Comparison of ENCODE assay signal across 26 cellular contexts in genomic region chr21:38459490-38459889, GRCh38. TPM values are rescaled to one million over a fixed set of nuclear protein-coding genes. Genes with fewer than 3 reads are reported as not detected.
DNase-seq lines count a peak whose midpoint lies in the region; ATAC-seq, FAIRE-seq and TF ChIP-seq lines count a peak whose summit lies in the region.
"Had no signal": no experiment of that assay in that cellular context is flagged by ENCODE, and none has a peak within 500 bp of the region (broad histone marks: within the 10 kb centered on the region; RNA-seq: fewer than 3 reads in every experiment).

No MANE protein-coding gene starts in this region.

- H3K4me1 Mint-ChIP-seq in MCF 10A (ENCODE audit: insufficient read depth, unreplicated experiment) = peaks cover 28% of the 10 kb centered on the region
- H3K4me1 Mint-ChIP-seq: stimulated activated naive B cell treated with anti-CD40 and anti-IgM and Interleukin-4, amounts not matched to agents 10 μg/mL and 1 μg/mL and 100 μg/mL, for 72 hours had no signal

- H3K27me3 Mint-ChIP-seq in MCF 10A (ENCODE audit: insufficient read depth, unreplicated experiment) = no peaks in the 10 kb centered on the region
- H3K27me3 Mint-ChIP-seq: stimulated activated naive B cell treated with anti-CD40 and anti-IgM and Interleukin-4, amounts not matched to agents 10 μg/mL and 1 μg/mL and 100 μg/mL, for 72 hours had no signal

- no peak for FAIRE-seq in RCC 7860 (lab: Jason Lieb, UNC)
- FAIRE-seq: A204.1, endometrium, GM12892, kidney had no signal

- CTCF ChIA-PET in MCF 10A (lab: Yijun Ruan, JAX) = interaction anchor here (0.6 to 1.0 kb wide), 2 partner anchors 46 to 196 kb away, joined by 4 to 5 read pairs; no protein-coding TSS in a partner anchor

- H3K4me1 ChIP-seq in breast epithelium = no peaks in the 10 kb centered on the region
- H3K4me1 ChIP-seq in lower lobe of right lung = peaks cover 23% of the 10 kb centered on the region
- H3K4me1 ChIP-seq in aorta (ENCODE audit: control insufficient read depth in 1 of 2, insufficient read depth in 2 of 2, low read length in 2 of 2) = peaks cover 0 to 22% of the 10 kb centered on the region in 2 donors
- H3K4me1 ChIP-seq: SJCRH30, uterus had no signal

- H3K27ac ChIP-seq in breast epithelium = peak overlapping the region in 1 of 2 donors; percentile 55
- peak overlapping the region; percentile 44 to 50 for H3K27ac ChIP-seq in coronary artery
- H3K27ac ChIP-seq in lower lobe of right lung = peak overlapping the region; percentile 42
- H3K27ac ChIP-seq in aorta (ENCODE audit: low read depth in 1 of 2, low read length in 2 of 2) = peak overlapping the region; percentile 69 to 72
- H3K27ac ChIP-seq: HL-60, SJCRH30, uterus had no signal

- DNase-seq in MCF 10A (ENCODE audit: unreplicated experiment) (no peak), breast epithelium (ENCODE audit: low spot score in 2 of 2) (no peak), coronary artery (ENCODE audit: low spot score) (no peak), lower lobe of right lung (no peak), aorta (no peak), NCI-H2029 treated with DMSO at 0.1 percent for 48 hours (lab: John Stamatoyannopoulos, UW) (no peak), NCI-H774 (lab: John Stamatoyannopoulos, UW) (no peak), RCC 7860 (ENCODE audit: low spot score) (no peak)
- DNase-seq: activated CD4-positive, alpha-beta T cell treated with anti-CD3 and anti-CD28 coated beads, Interleukin-2, amount 50 U/mL, for 4 hours; activated CD8-positive, alpha-beta memory T cell treated with anti-CD3 and anti-CD28 coated beads, Interleukin-2, amount 50 U/mL, for 4 hours; activated naive CD4-positive, alpha-beta T cell treated with anti-CD3 and anti-CD28 coated beads for 36 hours; CD8-positive, alpha-beta T cell; DMS 273 treated with DMSO at 0.1 percent for 48 hours; kidney; NCI-H524 treated with DMSO at 0.1 percent for 48 hours; nephron progenitor cell; NK-92 treated with Interleukin-12 subunit alpha and Interleukin-12 subunit beta, amount 100 ng/mL, for 24 hours; SJCRH30; stimulated activated naive B cell treated with anti-CD40 and anti-IgM and Interleukin-4, amounts not matched to agents 10 μg/mL and 1 μg/mL and 100 μg/mL, for 72 hours; uterus had no signal

- H3K9me3 Mint-ChIP-seq in MCF 10A (ENCODE audit: unreplicated experiment) = no peaks in the 10 kb centered on the region
- H3K9me3 Mint-ChIP-seq: activated naive CD4-positive, alpha-beta T cell treated with anti-CD3 and anti-CD28 coated beads for 36 hours; activated T-helper 1 cell treated with anti-CD3 and anti-CD28 coated beads, Interleukin-12 subunit alpha, Interleukin-12 subunit beta, Interleukin-2, Interleukin-4 antibody, amounts not matched to agents 30 ng/mL and 10 ng/mL and 1 ng/mL, durations not matched to agents 14 hours and 24 hours and 36 hours; CD8-positive, alpha-beta T cell; stimulated activated naive B cell treated with anti-CD40 and anti-IgM and Interleukin-4, amounts not matched to agents 10 μg/mL and 1 μg/mL and 100 μg/mL, for 72 hours had no signal

- no TSS peak for BruUV-seq in MCF 10A (replicated peaks; lab: Mats Ljungman, UMichigan)

- WGBS in aorta, 2 donors = 94% methylated on average over 1 of the region's 1 CpG

- TF ChIP-seq POLR2A in breast epithelium (IDR thresholded peaks at IDR 0.05) = no peak

- H3K27me3 ChIP-seq in breast epithelium = no peaks in the 10 kb centered on the region
- H3K27me3 ChIP-seq in lower lobe of right lung (ENCODE audit: low read depth) = no peaks in the 10 kb centered on the region
- H3K27me3 ChIP-seq in aorta (ENCODE audit: control insufficient read depth in 1 of 2, insufficient read depth in 2 of 2, low read length in 1 of 2) = no peaks in the 10 kb centered on the region
- H3K27me3 ChIP-seq: SJCRH30, uterus had no signal

- no peaks in the 10 kb centered on the region for H3K36me3 Mint-ChIP-seq in MCF 10A (ENCODE audit: insufficient read depth, unreplicated experiment)
- H3K36me3 Mint-ChIP-seq: CD8-positive, alpha-beta T cell; stimulated activated naive B cell treated with anti-CD40 and anti-IgM and Interleukin-4, amounts not matched to agents 10 μg/mL and 1 μg/mL and 100 μg/mL, for 72 hours had no signal

- H3K4me3 ChIP-seq in breast epithelium (no peak overlapping the region), coronary artery (no peak overlapping the region), lower lobe of right lung (no peak overlapping the region), aorta (ENCODE audit: low read length in 2 of 2) (no peak overlapping the region)
- H3K4me3 ChIP-seq: SJCRH30, uterus had no signal

- H3K36me3 ChIP-seq in breast epithelium (no peaks in the 10 kb centered on the region), lower lobe of right lung (no peaks in the 10 kb centered on the region), aorta (ENCODE audit: control insufficient read depth in 1 of 2, insufficient read depth in 2 of 2, low read length in 1 of 2) (no peaks in the 10 kb centered on the region)
- H3K36me3 ChIP-seq: SJCRH30, uterus had no signal

- peak overlapping the region; percentile 41 for H3K4me3 Mint-ChIP-seq in MCF 10A (ENCODE audit: unreplicated experiment)
- H3K4me3 Mint-ChIP-seq: activated naive CD4-positive, alpha-beta T cell treated with anti-CD3 and anti-CD28 coated beads for 36 hours; activated T-helper 1 cell treated with anti-CD3 and anti-CD28 coated beads, Interleukin-12 subunit alpha, Interleukin-12 subunit beta, Interleukin-2, Interleukin-4 antibody, amounts not matched to agents 30 ng/mL and 10 ng/mL and 1 ng/mL, durations not matched to agents 14 hours and 24 hours and 36 hours; CD8-positive, alpha-beta T cell; nephron progenitor cell; stimulated activated naive B cell treated with anti-CD40 and anti-IgM and Interleukin-4, amounts not matched to agents 10 μg/mL and 1 μg/mL and 100 μg/mL, for 72 hours had no signal

- intact Hi-C loops in MCF 10A (cut with micrococcal nuclease) = no loop called here
- intact Hi-C loops in breast epithelium (cut with DNase I; ENCODE audit: low total_unique reads) = no loop called here
- intact Hi-C loops in lower lobe of right lung (cut with DNase I) = no loop called here
- intact Hi-C loops in aorta (cut with DNase I) = loop anchor here in 1 of 2 donors (5.0 kb wide), 1 partner anchor 33 kb away; no protein-coding TSS in a partner anchor

- POLR2A ChIA-PET in MCF 10A (lab: Yijun Ruan, JAX) = interaction anchor here (0.9 to 4.5 kb wide), 4 partner anchors 11 to 156 kb away, joined by 3 to 27 read pairs (median 4); no protein-coding TSS in a partner anchor

- no peaks in the 10 kb centered on the region for H3K9me3 ChIP-seq in breast epithelium
- H3K9me3 ChIP-seq in lower lobe of right lung = no peaks in the 10 kb centered on the region
- no peaks in the 10 kb centered on the region for H3K9me3 ChIP-seq in aorta (ENCODE audit: control insufficient read depth, low read length)
- H3K9me3 ChIP-seq: SJCRH30, uterus had no signal

- peak overlapping the region; percentile 25 for H3K27ac Mint-ChIP-seq in MCF 10A (ENCODE audit: low read depth, unreplicated experiment)
- H3K27ac Mint-ChIP-seq: activated naive CD4-positive, alpha-beta T cell treated with anti-CD3 and anti-CD28 coated beads for 36 hours; activated T-helper 1 cell treated with anti-CD3 and anti-CD28 coated beads, Interleukin-12 subunit alpha, Interleukin-12 subunit beta, Interleukin-2, Interleukin-4 antibody, amounts not matched to agents 30 ng/mL and 10 ng/mL and 1 ng/mL, durations not matched to agents 14 hours and 24 hours and 36 hours; CD8-positive, alpha-beta T cell; nephron progenitor cell; stimulated activated naive B cell treated with anti-CD40 and anti-IgM and Interleukin-4, amounts not matched to agents 10 μg/mL and 1 μg/mL and 100 μg/mL, for 72 hours had no signal

- TF ChIP-seq CTCF in MCF 10A (IDR thresholded peaks at IDR 0.05; ENCODE audit: unreplicated experiment) (no peak), breast epithelium (IDR thresholded peaks at IDR 0.05) (no peak), coronary artery (IDR thresholded peaks at IDR 0.05) (no peak), lower lobe of right lung (IDR thresholded peaks at IDR 0.05) (no peak)

- ATAC-seq in lower lobe of right lung (peak in 1 of 2 donors; percentile 39), aorta (ENCODE audit: low FRiP score) (no peak)
- ATAC-seq: CD8-positive, alpha-beta T cell; stimulated activated naive B cell treated with anti-CD40 and anti-IgM and Interleukin-4, amounts not matched to agents 10 μg/mL and 1 μg/mL and 100 μg/mL, for 72 hours had no signal

RNA-seq across cellular contexts. Expression of gene ERG, which starts 38.8 kb away (rescaled TPM):
- total RNA-seq in MCF 10A (2022) (not detected in 2 replicates), breast epithelium (10 to 100 TPM; 12.2 to 21.0 (median 14.0) TPM), lower lobe of right lung (38.0 TPM), aorta (100 to 1,000 TPM; 113 to 133 TPM)
- 10 to 100 TPM; 33.5 to 59.6 TPM for polyA plus RNA-seq in aorta
- total RNA-seq: activated naive CD4-positive, alpha-beta T cell treated with anti-CD3 and anti-CD28 coated beads for 36 hours; activated T-helper 1 cell treated with anti-CD3 and anti-CD28 coated beads, Interleukin-12 subunit alpha, Interleukin-12 subunit beta, Interleukin-2, Interleukin-4 antibody, amounts not matched to agents 30 ng/mL and 10 ng/mL and 1 ng/mL, durations not matched to agents 14 hours and 24 hours and 36 hours; CD8-positive, alpha-beta T cell; SJCRH30; T-helper 1 cell treated with Interleukin-12 subunit alpha and Interleukin-12 subunit beta and Interleukin-4 antibody, amounts not matched to agents 30 ng/mL and 1 ng/mL, for 36 hours had no signal

Comparison
In these comparisons a context has a peak if more than half of its experiments do, and no peak if none do; other contexts are left out.
1. RNA of gene ERG, which starts 38.8 kb away (total RNA-seq): 113 to 133 TPM in aorta, 38.0 TPM in lower lobe of right lung (single experiment) and 12.2 to 21.0 TPM in breast epithelium; not detected in MCF 10A; every median in the first group is over 10 times any median in the second.